21 cellular contexts compared by ENCODE assay signal in the genomic region with DNA sequence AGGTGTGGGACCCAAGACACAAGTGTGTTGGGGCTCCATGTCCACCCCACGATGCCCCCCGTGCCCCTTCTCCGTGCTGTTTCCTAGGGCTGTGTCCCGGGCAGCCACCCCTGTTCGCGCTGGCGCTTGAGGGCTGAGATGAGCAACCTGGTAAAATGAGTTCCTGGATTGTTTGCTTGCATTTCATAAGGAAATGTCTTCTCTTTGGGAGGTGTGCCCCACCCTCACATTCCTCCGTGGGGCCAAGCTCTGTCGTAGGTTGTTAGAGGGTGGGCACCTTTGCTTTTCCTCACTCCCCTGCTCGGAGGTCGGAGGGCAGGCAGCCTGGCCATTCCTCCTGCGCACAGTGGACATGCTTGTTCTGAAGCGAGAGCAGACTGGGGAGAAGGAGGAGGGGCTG.
A peak's percentile ranks its signal among the peaks of the same experiment; 100 is the strongest.
DNase-seq lines count a peak whose midpoint lies in the region; ATAC-seq lines count a peak whose summit lies in the region.
"Had no signal": no experiment of that assay in that cellular context is flagged by ENCODE, and none has a peak within 500 bp of the region (broad histone marks: within the 10 kb centered on the region; RNA-seq: fewer than 3 reads in every experiment).

No MANE protein-coding gene starts in this region.

- DNase-seq in activated T-cell treated with anti-CD3 and anti-CD28 coated beads, Interleukin-2, amount 50 U/mL, for 24 hours: no peak
- DNase-seq in activated T-cell treated with anti-CD3 and anti-CD28 coated beads, Interleukin-2, amount 50 U/mL, for 48 hours: no peak
- no peak for DNase-seq in central memory CD8-positive, alpha-beta T cell (ENCODE audit: low spot score in 2 of 2)
- no peak for DNase-seq in trophoblast cell
- no peak for DNase-seq in NCI-H446 (lab: John Stamatoyannopoulos, UW)
- DNase-seq in NCI-H1048 (lab: John Stamatoyannopoulos, UW): no peak
- DNase-seq: CD4-positive, alpha-beta memory T cell; DMS79; erythroblast; HCEC 1CT; NCI-H2081 treated with DMSO at 0.1 percent for 48 hours; NCI-H510A treated with DMSO at 0.1 percent for 48 hours; right cardiac atrium; WERI-Rb-1 had no signal

- H3K27me3 ChIP-seq in HUES64 (ENCODE audit: insufficient read depth, low read length) (no peaks in the 10 kb centered on the region), trophoblast cell (ENCODE audit: insufficient read depth, low read length) (no peaks in the 10 kb centered on the region)
- H3K27me3 ChIP-seq: adrenal gland, cardiac muscle cell, gastrocnemius medialis had no signal

- H3K79me2 ChIP-seq in trophoblast cell (ENCODE audit: control insufficient read depth, insufficient read depth, low read length, poor library complexity): no peaks in the 10 kb centered on the region

- H3K27ac ChIP-seq in HUES64 (ENCODE audit: low read depth, low read length) (0 out of 2 replicates have a peak overlapping the region, but pooled peaks have one; percentile 8), trophoblast cell (ENCODE audit: low read depth, low read length) (no peak overlapping the region)
- H3K27ac ChIP-seq: adrenal gland, cardiac muscle cell, gastrocnemius medialis had no signal

- no peaks in the 10 kb centered on the region for H3K79me1 ChIP-seq in trophoblast cell (ENCODE audit: low read length)

- WGBS in HUES64: 87% methylated on average over 12 of the region's 13 CpGs
- no CpG with 5 or more reads among the region's 13 CpGs for WGBS in trophoblast cell (ENCODE audit: extremely low coverage, insufficient coverage, insufficient read length)

- H4K91ac ChIP-seq in trophoblast cell (ENCODE audit: low read depth, low read length): no peak overlapping the region

- no peaks in the 10 kb centered on the region for H3K27me3 Mint-ChIP-seq in activated T-cell treated with anti-CD3 and anti-CD28 coated beads, Interleukin-2, amount 50 U/mL, for 24 hours
- H3K27me3 Mint-ChIP-seq in central memory CD8-positive, alpha-beta T cell: no peaks in the 10 kb centered on the region
- H3K27me3 Mint-ChIP-seq: CD4-positive, alpha-beta memory T cell had no signal

- H2BK5ac ChIP-seq in trophoblast cell (ENCODE audit: low read depth, low read length, poor library complexity): no peak overlapping the region

- no peak overlapping the region for H4K12ac ChIP-seq in trophoblast cell (ENCODE audit: low read depth, low read length)

- H2AFZ ChIP-seq in trophoblast cell (ENCODE audit: insufficient read depth, low read length, poor library complexity): no peak overlapping the region

- H2BK120ac ChIP-seq in trophoblast cell (ENCODE audit: insufficient read depth, low read length, poor library complexity): no peak overlapping the region

- H4K8ac ChIP-seq in trophoblast cell (ENCODE audit: low read depth, low read length): peak overlapping the region; percentile 17

- H3K18ac ChIP-seq in trophoblast cell (ENCODE audit: low read length): no peak overlapping the region

- H3K4ac ChIP-seq in trophoblast cell (ENCODE audit: low read depth, low read length): no peak overlapping the region

- H3K4me1 ChIP-seq in HUES64 (ENCODE audit: insufficient read depth, low read length): peaks cover 7% of the 10 kb centered on the region; the same call in 1 of the 2 replicates
- peaks cover 12 to 13% of the 10 kb centered on the region in 2 experiments for H3K4me1 ChIP-seq in trophoblast cell (ENCODE audit: control insufficient read depth in 1 of 2, insufficient read depth in 2 of 2, low read length in 2 of 2)

- peaks cover 61% of the 10 kb centered on the region for H3K36me3 Mint-ChIP-seq in activated T-cell treated with anti-CD3 and anti-CD28 coated beads, Interleukin-2, amount 50 U/mL, for 24 hours (ENCODE audit: low read depth)
- H3K36me3 Mint-ChIP-seq in central memory CD8-positive, alpha-beta T cell (ENCODE audit: insufficient read depth): peaks cover 13% of the 10 kb centered on the region

- no peak overlapping the region for H3K14ac ChIP-seq in trophoblast cell (ENCODE audit: low read length)

- peak overlapping the region; percentile 16 for H2BK12ac ChIP-seq in trophoblast cell (ENCODE audit: low read length)

- no peak overlapping the region for H3K4me3 Mint-ChIP-seq in activated T-cell treated with anti-CD3 and anti-CD28 coated beads, Interleukin-2, amount 50 U/mL, for 24 hours
- H3K4me3 Mint-ChIP-seq in central memory CD8-positive, alpha-beta T cell: no peak overlapping the region

- H3K4me2 ChIP-seq in trophoblast cell (ENCODE audit: low read length): no peak overlapping the region

- H3K36me3 ChIP-seq in HUES64 (ENCODE audit: insufficient read depth, low read length) (peaks cover 10% of the 10 kb centered on the region), trophoblast cell (ENCODE audit: control insufficient read depth in 1 of 2, insufficient read depth in 2 of 2, low read length in 2 of 2) (peaks cover 0 to under 1% of the 10 kb centered on the region in 2 experiments)
- H3K36me3 ChIP-seq: adrenal gland had no signal

- peak overlapping the region; percentile 83 for H3K27ac Mint-ChIP-seq in activated T-cell treated with anti-CD3 and anti-CD28 coated beads, Interleukin-2, amount 50 U/mL, for 24 hours
- H3K27ac Mint-ChIP-seq in central memory CD8-positive, alpha-beta T cell (ENCODE audit: low read depth): peak overlapping the region; percentile 49

- H3K23ac ChIP-seq in trophoblast cell (ENCODE audit: low read length): no peak overlapping the region

- H3K4me1 Mint-ChIP-seq in activated T-cell treated with anti-CD3 and anti-CD28 coated beads, Interleukin-2, amount 50 U/mL, for 24 hours (ENCODE audit: low read depth): peaks cover 47% of the 10 kb centered on the region
- H3K4me1 Mint-ChIP-seq in central memory CD8-positive, alpha-beta T cell: peaks cover 30% of the 10 kb centered on the region

- no peaks in the 10 kb centered on the region for H3K9me3 Mint-ChIP-seq in activated T-cell treated with anti-CD3 and anti-CD28 coated beads, Interleukin-2, amount 50 U/mL, for 24 hours
- no peaks in the 10 kb centered on the region for H3K9me3 Mint-ChIP-seq in central memory CD8-positive, alpha-beta T cell

- no peak for ATAC-seq in central memory CD8-positive, alpha-beta T cell (replicated peaks; ENCODE audit: extremely low read depth, poor library complexity, severe bottlenecking)
- no peak for ATAC-seq in HG03025 (IDR thresholded peaks at IDR 0.05; ENCODE audit: low FRiP score, unreplicated experiment)
- ATAC-seq: gastrocnemius medialis, mucosa of descending colon, right cardiac atrium, Right ventricle myocardium inferior had no signal

- no peak overlapping the region for H3K4me3 ChIP-seq in HUES64 (ENCODE audit: low read length)
- H3K4me3 ChIP-seq in trophoblast cell (ENCODE audit: low read depth, low read length): no peak overlapping the region
- H3K4me3 ChIP-seq: adrenal gland, cardiac muscle cell, gastrocnemius medialis, mucosa of descending colon had no signal

- H3K9me3 ChIP-seq in HUES64 (ENCODE audit: insufficient read depth, low read depth, low read length) (no peaks in the 10 kb centered on the region), trophoblast cell (ENCODE audit: insufficient read depth, low read depth, low read length) (peaks cover 7% of the 10 kb centered on the region)
- H3K9me3 ChIP-seq: adrenal gland, gastrocnemius medialis, mucosa of descending colon had no signal

- H2AK5ac ChIP-seq in trophoblast cell (ENCODE audit: low read length): no peak overlapping the region

- no peak overlapping the region for H3K9ac ChIP-seq in HUES64 (ENCODE audit: low read depth, low read length)
- no peak overlapping the region for H3K9ac ChIP-seq in trophoblast cell (ENCODE audit: low read length)
